Comparison of ENCODE assay signal across 8 cellular contexts in genomic region chr7:44748042-44748947, GRCh38. TPM values are rescaled to one million over a fixed set of nuclear protein-coding genes. Genes with fewer than 3 reads are reported as not detected.
A peak's percentile ranks its signal among the peaks of the same experiment; 100 is the strongest.
DNase-seq lines count a peak whose midpoint lies in the region; ATAC-seq, FAIRE-seq and TF ChIP-seq lines count a peak whose summit lies in the region.

Gene ZMIZ2, plus strand, starts transcription at chr7:44748847. Its CDS starts 7,403 bp downstream, at chr7:44756250.

- H3K9me2 ChIP-seq in Karpas-422 (replicated peaks; ENCODE audit: insufficient read depth, low read length) = no peaks in the 10 kb centered on the region

- ATAC-seq in GM21737 (IDR thresholded peaks at IDR 0.05; ENCODE audit: unreplicated experiment) = peak; percentile 63

- H3K4me2 ChIP-seq in Karpas-422 (ENCODE audit: low read depth, low read length, poor library complexity, severe bottlenecking) = peak within 1 kb of the TSS; percentile 89

- FAIRE-seq in RCC 7860 (lab: Jason Lieb, UNC) = no peak

- H3K27me3 ChIP-seq in Karpas-422 (ENCODE audit: low read length) (no peaks in the 10 kb centered on the region), esophagus squamous epithelium (no peaks in the 10 kb centered on the region)

- 1 to 3% methylated on average over 9 to 12 of the region's 92 CpGs for WGBS in esophagus squamous epithelium, 2 donors

- DNase-seq in DMS53 treated with DMSO at 0.1 percent for 48 hours (lab: John Stamatoyannopoulos, UW; ENCODE audit: unreplicated experiment) = peak; percentile 72
- DNase-seq in Karpas-422 = peak; percentile 95
- DNase-seq in RCC 7860 (ENCODE audit: low spot score) = peak; percentile 75
- DNase-seq in activated T-helper 1 cell treated with Interleukin-2 at 50 U/mL for 16 hours (ENCODE audit: low read depth) = peak; percentile 89
- peak; percentile 70 for DNase-seq in esophagus squamous epithelium (lab: John Stamatoyannopoulos, UW)
- peak; percentile 93 for DNase-seq in myocyte (ENCODE audit: low read depth)
- DNase-seq in stimulated activated CD8-positive, alpha-beta memory T cell treated with anti-CD3 and anti-CD28 coated beads, Interleukin-7, amount 100 ng/mL, for 4 hours (ENCODE audit: low read depth in 2 of 2) = peak; percentile 81 to 88

- H3K4me3 ChIP-seq in Karpas-422 (ENCODE audit: low read length) (peak within 1 kb of the TSS; percentile 86), esophagus squamous epithelium (peak within 1 kb of the TSS; percentile 74 to 99 (median 76))

- intact Hi-C loops in esophagus squamous epithelium (cut with DNase I) = no loop called here

- H3K9me3 ChIP-seq in Karpas-422 (ENCODE audit: low read length) = no peaks in the 10 kb centered on the region
- H3K9me3 ChIP-seq in esophagus squamous epithelium = no peaks in the 10 kb centered on the region

- H3K4me1 ChIP-seq in Karpas-422 (ENCODE audit: low read length) (peaks cover 46% of the 10 kb centered on the region), esophagus squamous epithelium (peaks cover 14 to 57% (median 28%) of the 10 kb centered on the region in 3 donors)

- H4K20me1 ChIP-seq in Karpas-422 (ENCODE audit: insufficient read depth, low read depth, low read length) = peaks cover 14% of the 10 kb centered on the region

- peak in 3 of 4 donors; percentile 23 to 62 (median 34) for TF ChIP-seq POLR2A in esophagus squamous epithelium (IDR thresholded peaks at IDR 0.05)

- H3K9ac ChIP-seq in Karpas-422 (ENCODE audit: low read length) = peak within 1 kb of the TSS; percentile 75

- peaks cover 42% of the 10 kb centered on the region for H3K79me2 ChIP-seq in Karpas-422 (ENCODE audit: low read length)

- H3K27ac ChIP-seq in Karpas-422 (ENCODE audit: low read length) = 0 out of 2 replicates have a peak within 1 kb of the TSS, but pooled peaks have one; percentile 58
- peak within 1 kb of the TSS; percentile 92 to 100 (median 98) for H3K27ac ChIP-seq in esophagus squamous epithelium

- peak within 1 kb of the TSS; percentile 60 for H2AFZ ChIP-seq in Karpas-422 (ENCODE audit: low read length)

- H3K36me3 ChIP-seq in Karpas-422 (ENCODE audit: insufficient read depth, low read length) (no peaks in the 10 kb centered on the region), esophagus squamous epithelium (peaks cover 0 to 23% (median 0%) of the 10 kb centered on the region in 3 donors)

- TF ChIP-seq CTCF in esophagus squamous epithelium (IDR thresholded peaks at IDR 0.05) = no peak

RNA-seq across cellular contexts. Expression of gene ZMIZ2, which starts in this region (rescaled TPM):
- total RNA-seq in Karpas-422 (2014; rRNA removed; shearing (Covaris generic); ENCODE audit: low replicate concordance) = 16.2 and 19.9 TPM in 2 replicates
- total RNA-seq in esophagus squamous epithelium (10 to 100 TPM in 3 of 4 donors, 1 to 10 TPM in 1; 6.9 to 25.4 (median 18.3) TPM), myocyte (14.7 and 21.8 TPM in 2 replicates)
- 67.7 TPM for polyA plus RNA-seq in myocyte (2012)

Comparison
In these comparisons a context has a peak if more than half of its experiments do, and no peak if none do; other contexts are left out.
1. Peak in every context shown above with its lines: DNase-seq, ATAC-seq, H3K4me3 ChIP-seq and H3K27ac ChIP-seq.